Comparison of ENCODE assay signal across 8 cellular contexts in genomic region chrX:119753639-119754257, GRCh38. TPM values are rescaled to one million over a fixed set of nuclear protein-coding genes. Genes with fewer than 3 reads are reported as not detected.
DNase-seq lines count a peak whose midpoint lies in the region; ATAC-seq, FAIRE-seq and TF ChIP-seq lines count a peak whose summit lies in the region.

No MANE protein-coding gene starts in this region.

- peaks cover 1% of the 10 kb centered on the region for H3K36me3 Mint-ChIP-seq in activated CD8-positive, alpha-beta T cell treated with anti-CD3 and anti-CD28 coated beads for 36 hours (ENCODE audit: low read depth)

- DNase-seq in AG09319 (ENCODE audit: extremely low read depth, low read depth) (no peak), GM12892 (ENCODE audit: insufficient read length) (no peak), NCI-H69 (lab: John Stamatoyannopoulos, UW) (peak; percentile 57), fibroblast of pulmonary artery (ENCODE audit: low read depth) (peak; percentile 64)
- DNase-seq in activated CD8-positive, alpha-beta T cell treated with anti-CD3 and anti-CD28 coated beads for 36 hours: peak; percentile 69
- DNase-seq in stimulated activated CD8-positive, alpha-beta memory T cell treated with anti-CD3 and anti-CD28 coated beads, Interleukin-4, amount 100 ng/mL, for 48 hours: peak; percentile 38

- CTCF ChIA-PET in activated CD8-positive, alpha-beta T cell treated with anti-CD3 and anti-CD28 coated beads for 36 hours (lab: Charles Lee): interaction anchor here (0.6 to 2.2 kb wide), 10 partner anchors 9 to 237 kb away, joined by 3 to 6 read pairs (median 4); partner anchors contain the start of gene NKRF

- POLR2A ChIA-PET in activated CD8-positive, alpha-beta T cell treated with anti-CD3 and anti-CD28 coated beads for 36 hours (lab: Charles Lee): interaction anchor here (2.4 to 5.0 kb wide), 2 partner anchors 34 to 64 kb away, joined by 13 to 23 read pairs; no protein-coding TSS in a partner anchor

- ATAC-seq in activated CD8-positive, alpha-beta T cell treated with anti-CD3 and anti-CD28 coated beads for 36 hours: peak; percentile 62
- ATAC-seq in HG02885 (IDR thresholded peaks at IDR 0.05; ENCODE audit: poor library complexity, unreplicated experiment): no peak
- ATAC-seq in HG02840 (IDR thresholded peaks at IDR 0.05; ENCODE audit: low FRiP score, unreplicated experiment): no peak

- H3K4me3 Mint-ChIP-seq in activated CD8-positive, alpha-beta T cell treated with anti-CD3 and anti-CD28 coated beads for 36 hours: no peak overlapping the region

- intact Hi-C loops in activated CD8-positive, alpha-beta T cell treated with anti-CD3 and anti-CD28 coated beads for 36 hours (cut with micrococcal nuclease): loop anchor here (10.0 kb wide), 2 partner anchors 59 to 149 kb away; partner anchors contain the start of genes NKRF and SEPTIN6

- peaks cover 51% of the 10 kb centered on the region for H3K4me1 Mint-ChIP-seq in activated CD8-positive, alpha-beta T cell treated with anti-CD3 and anti-CD28 coated beads for 36 hours (ENCODE audit: low read depth)

- TF ChIP-seq CTCF in AG09319 (IDR thresholded peaks at IDR 0.05; ENCODE audit: low read depth, low read length): peak; percentile 31
- peak; percentile 62 for TF ChIP-seq CTCF in activated CD8-positive, alpha-beta T cell treated with anti-CD3 and anti-CD28 coated beads for 36 hours (IDR thresholded peaks at IDR 0.05)
- TF ChIP-seq CTCF in fibroblast of pulmonary artery (IDR thresholded peaks at IDR 0.05; ENCODE audit: low read length, missing control alignments): peak; percentile 49

- FAIRE-seq in GM12892 (lab: Jason Lieb, UNC): peak; percentile 5

- no peak overlapping the region for H3K4me3 ChIP-seq in fibroblast of pulmonary artery (replicated peaks; ENCODE audit: low read depth, low read length)

- no peak for TF ChIP-seq POLR2A in GM12892 (IDR thresholded peaks at IDR 0.05; ENCODE audit: low read depth, low read length)

- H3K27ac Mint-ChIP-seq in activated CD8-positive, alpha-beta T cell treated with anti-CD3 and anti-CD28 coated beads for 36 hours: peak overlapping the region; percentile 94

- no peaks in the 10 kb centered on the region for H3K27me3 Mint-ChIP-seq in activated CD8-positive, alpha-beta T cell treated with anti-CD3 and anti-CD28 coated beads for 36 hours

- no peaks in the 10 kb centered on the region for H3K9me3 Mint-ChIP-seq in activated CD8-positive, alpha-beta T cell treated with anti-CD3 and anti-CD28 coated beads for 36 hours

RNA-seq across cellular contexts. Expression of gene SOWAHD, which starts 4.6 kb away (rescaled TPM):
- 0.89 TPM for polyA plus RNA-seq in GM12892 (2012; ENCODE audit: missing spikeins)
- under 1 TPM in 1 of 2 experiments, not detected in 1; 0.23 TPM for total RNA-seq in activated CD8-positive, alpha-beta T cell treated with anti-CD3 and anti-CD28 coated beads for 36 hours

RNA-seq across cellular contexts. Expression of gene RPL39, which starts 37.7 kb away (rescaled TPM):
- polyA plus RNA-seq in GM12892 (2012; ENCODE audit: missing spikeins): 9,006 TPM
- 1,000 to 10,000 TPM; 2,778 to 2,808 TPM for total RNA-seq in activated CD8-positive, alpha-beta T cell treated with anti-CD3 and anti-CD28 coated beads for 36 hours

Comparison
In these comparisons a context has a peak if more than half of its experiments do, and no peak if none do; other contexts are left out.
1. DNase-seq: peak in NCI-H69 (single experiment), activated CD8-positive, alpha-beta T cell treated with anti-CD3 and anti-CD28 coated beads for 36 hours (single experiment), fibroblast of pulmonary artery (single experiment) and stimulated activated CD8-positive, alpha-beta memory T cell treated with anti-CD3 and anti-CD28 coated beads, Interleukin-4, amount 100 ng/mL, for 48 hours (single experiment); none in AG09319 (single experiment) and GM12892 (single experiment).
2. Peak in every context shown above with its lines, with median percentiles within 50 percentile points of each other: CTCF ChIP-seq.